Comparison of ENCODE assay signal across 28 cellular contexts in genomic region chr13:75769141-75769905, GRCh38.
DNase-seq lines count a peak whose midpoint lies in the region; ATAC-seq, FAIRE-seq and TF ChIP-seq lines count a peak whose summit lies in the region.
"Had no signal": no experiment of that assay in that cellular context is flagged by ENCODE, and none has a peak within 500 bp of the region (broad histone marks: within the 10 kb centered on the region; RNA-seq: fewer than 3 reads in every experiment).

No MANE protein-coding gene starts in this region.

- H3K9ac ChIP-seq in IMR-90 (ENCODE audit: low read depth, low read length), result no peak overlapping the region; the same call in 1 of the 2 replicates

- H3K4me1 ChIP-seq in IMR-90 (ENCODE audit: control insufficient read depth, insufficient read depth, low read length) (peaks cover 21% of the 10 kb centered on the region), OCI-LY7 (ENCODE audit: insufficient read depth, low read length, poor library complexity, severe bottlenecking) (no peaks in the 10 kb centered on the region)
- H3K4me1 ChIP-seq: HAP-1 had no signal

- peaks cover 17 to 53% of the 10 kb centered on the region in 2 experiments for H3K79me1 ChIP-seq in IMR-90 (ENCODE audit: low read depth in 1 of 2, low read length in 2 of 2)

- POLR2A ChIA-PET in IMR-90 (lab: Charles Lee; ENCODE audit: unreplicated experiment) (no interaction called here), OCI-LY7 (lab: Charles Lee) (interaction anchor here (0.6 kb wide), 2 partner anchors 237 to 606 kb away, joined by 3 to 5 read pairs; no protein-coding TSS in a partner anchor)

- H2BK5ac ChIP-seq in IMR-90 (ENCODE audit: low read depth, low read length, poor library complexity, severe bottlenecking), result peak overlapping the region; percentile 98

- H3K4me2 ChIP-seq in IMR-90 (ENCODE audit: low read depth, low read length) (no peak overlapping the region), OCI-LY7 (ENCODE audit: low read length) (no peak overlapping the region)

- H3K14ac ChIP-seq in IMR-90 (replicated peaks; ENCODE audit: low read depth, low read length), result 0 out of 2 replicates have a peak overlapping the region, but pooled peaks have one; percentile 27

- H3K27me3 Mint-ChIP-seq in osteocyte (ENCODE audit: unreplicated experiment), result no peaks in the 10 kb centered on the region
- H3K27me3 Mint-ChIP-seq: B cell; stimulated activated naive CD8-positive, alpha-beta T cell treated with anti-CD3 and anti-CD28 coated beads, Interleukin-15, Interleukin-2, amounts not matched to agents 100 ng/mL and 50 ng/mL, for 24 hours; T-helper 17 cell had no signal

- H3K27me3 ChIP-seq in IMR-90 (ENCODE audit: control insufficient read depth, insufficient read depth, low read length), result no peaks in the 10 kb centered on the region
- H3K27me3 ChIP-seq: brain microvascular endothelial cell, foreskin keratinocyte, transverse colon had no signal

- H4K8ac ChIP-seq in IMR-90 (ENCODE audit: low read depth in 2 of 2, low read length in 2 of 2), result peak overlapping the region in 1 of 2 experiments; percentile 3; a peak in 1 of 4 replicates

- H3K4me3 ChIP-seq in IMR-90 (ENCODE audit: insufficient read depth, low read depth, low read length) (no peak overlapping the region), fibroblast of villous mesenchyme (ENCODE audit: low read depth, low read length) (no peak overlapping the region), OCI-LY7 (ENCODE audit: low read depth, low read length, poor library complexity, severe bottlenecking) (no peak overlapping the region)
- H3K4me3 ChIP-seq: HAP-1, skin epidermis, transverse colon had no signal

- H3K79me2 ChIP-seq in OCI-LY7 (ENCODE audit: insufficient read depth, low read depth, low read length), result no peaks in the 10 kb centered on the region

- TF ChIP-seq POLR2A in IMR-90 (IDR thresholded peaks at IDR 0.05; ENCODE audit: low read depth, low read length), result no peak

- H2AK9ac ChIP-seq in IMR-90 (replicated peaks; ENCODE audit: low read depth, low read length, poor library complexity), result no peak overlapping the region

- H3K27ac ChIP-seq in IMR-90 (ENCODE audit: insufficient read depth, low read length) (peak overlapping the region; percentile 99; the same call in 1 of the 2 replicates), OCI-LY7 (ENCODE audit: low read depth, low read length, poor library complexity, severe bottlenecking) (no peak overlapping the region)
- H3K27ac ChIP-seq: brain microvascular endothelial cell, skin epidermis, transverse colon, VCaP had no signal

- H3K23ac ChIP-seq in IMR-90 (ENCODE audit: low read depth, low read length), result peak overlapping the region; percentile 74; the same call in 1 of the 2 replicates

- H2BK120ac ChIP-seq in IMR-90 (ENCODE audit: low read depth, low read length), result peak overlapping the region; percentile 48; the same call in 1 of the 2 replicates

- no peaks in the 10 kb centered on the region for H3K9me3 ChIP-seq in IMR-90 (ENCODE audit: control insufficient read depth, insufficient read depth, low read length)
- H3K9me3 ChIP-seq in OCI-LY7 (ENCODE audit: low read length), result no peaks in the 10 kb centered on the region
- H3K9me3 ChIP-seq: Caco-2, HAP-1, transverse colon had no signal

- peak overlapping the region; percentile 24 for H3K27ac Mint-ChIP-seq in osteocyte (ENCODE audit: unreplicated experiment)
- H3K27ac Mint-ChIP-seq: B cell; stimulated activated naive CD8-positive, alpha-beta T cell treated with anti-CD3 and anti-CD28 coated beads, Interleukin-15, Interleukin-2, amounts not matched to agents 100 ng/mL and 50 ng/mL, for 24 hours; T-helper 17 cell had no signal

- H2BK20ac ChIP-seq in IMR-90 (ENCODE audit: low read depth, low read length), result no peak overlapping the region

- H4K5ac ChIP-seq in IMR-90 (ENCODE audit: low read depth, low read length), result peak overlapping the region; percentile 83

- no peaks in the 10 kb centered on the region for H3K9me2 ChIP-seq in OCI-LY7 (ENCODE audit: insufficient read depth, low read length)

- H3K36me3 Mint-ChIP-seq in osteocyte (ENCODE audit: unreplicated experiment), result peaks cover 9% of the 10 kb centered on the region

- no peak for FAIRE-seq in RCC 7860 (lab: Jason Lieb, UNC)

- H3K56ac ChIP-seq in IMR-90 (ENCODE audit: extremely low read depth, insufficient read depth, low read length), result no peak overlapping the region

- ATAC-seq in IMR-90 (ENCODE audit: low read depth), result no peak
- ATAC-seq: foreskin keratinocyte, T-helper 17 cell had no signal

- H3K9me3 Mint-ChIP-seq in osteocyte (ENCODE audit: unreplicated experiment), result peaks cover 5% of the 10 kb centered on the region
- H3K9me3 Mint-ChIP-seq: neural crest cell had no signal

- dilution Hi-C loops in IMR-90 (cut with HindIII; ENCODE audit: low sequenced_read_pairs, unreplicated experiment), result no loop called here

- H4K91ac ChIP-seq in IMR-90 (ENCODE audit: insufficient read depth, low read depth, low read length), result peak overlapping the region; percentile 40

- H3K4me3 Mint-ChIP-seq in osteocyte (ENCODE audit: unreplicated experiment), result no peak overlapping the region
- H3K4me3 Mint-ChIP-seq: B cell; neural crest cell; stimulated activated naive CD8-positive, alpha-beta T cell treated with anti-CD3 and anti-CD28 coated beads, Interleukin-15, Interleukin-2, amounts not matched to agents 100 ng/mL and 50 ng/mL, for 24 hours; T-helper 17 cell had no signal

- H2BK15ac ChIP-seq in IMR-90 (ENCODE audit: low read depth, low read length), result 0 out of 3 replicates have a peak overlapping the region, but pooled peaks have one; percentile 19

- peak overlapping the region; percentile 83 for H3K18ac ChIP-seq in IMR-90 (ENCODE audit: low read depth, low read length)

- peaks cover 78% of the 10 kb centered on the region for H3K4me1 Mint-ChIP-seq in osteocyte (ENCODE audit: unreplicated experiment)
- H3K4me1 Mint-ChIP-seq: neural crest cell had no signal

- intact Hi-C loops in IMR-90 (cut with micrococcal nuclease), result no loop called here
- intact Hi-C loops in OCI-LY7 (cut with micrococcal nuclease; ENCODE audit: unreplicated experiment), result no loop called here

- CTCF ChIA-PET in IMR-90 (lab: Yijun Ruan, JAX) (no interaction called here), OCI-LY7 (lab: Charles Lee; ENCODE audit: unreplicated experiment) (no interaction called here)

- in situ Hi-C loops in IMR-90 (cut with MboI; ENCODE audit: low sequenced_read_pairs), result no loop called here

- H2AFZ ChIP-seq in IMR-90 (replicated peaks; ENCODE audit: low read length, poor library complexity) (no peak overlapping the region), OCI-LY7 (ENCODE audit: low read length) (no peak overlapping the region)

- no peaks in the 10 kb centered on the region; the same call in 1 of the 2 replicates for H3K36me3 ChIP-seq in IMR-90 (ENCODE audit: control insufficient read depth, insufficient read depth, low read length)
- no peaks in the 10 kb centered on the region for H3K36me3 ChIP-seq in OCI-LY7 (ENCODE audit: insufficient read depth, low read length)
- H3K36me3 ChIP-seq: HAP-1, transverse colon had no signal

- H3K4ac ChIP-seq in IMR-90 (ENCODE audit: low read depth, low read length), result peak overlapping the region; percentile 26; the same call in 1 of the 2 replicates

- H4K20me1 ChIP-seq in IMR-90 (ENCODE audit: insufficient read depth, low read length) (peaks cover 66% of the 10 kb centered on the region; the same call in 1 of the 2 replicates), OCI-LY7 (ENCODE audit: insufficient read depth, low read length) (no peaks in the 10 kb centered on the region)

- no peak for TF ChIP-seq RAD21 in IMR-90 (IDR thresholded peaks at IDR 0.05; ENCODE audit: low read length)

- no peak overlapping the region; the same call in 1 of the 2 replicates for H2AK5ac ChIP-seq in IMR-90 (ENCODE audit: low read depth, low read length)

- TF ChIP-seq CTCF in IMR-90 (conservative IDR thresholded peaks at IDR 0.05; ENCODE audit: low read depth, low read length) (no peak), fibroblast of villous mesenchyme (IDR thresholded peaks at IDR 0.05; ENCODE audit: insufficient read depth, low read depth, low read length) (no peak), osteocyte (IDR thresholded peaks at IDR 0.05) (no peak), OCI-LY7 (conservative IDR thresholded peaks at IDR 0.05; ENCODE audit: low read length) (no peak)

- BruUV-seq in IMR-90 (replicated peaks; lab: Mats Ljungman, UMichigan), result no TSS peak
- no TSS peak for BruUV-seq in OCI-LY7 (replicated peaks; lab: Mats Ljungman, UMichigan)

- DNase-seq in EH (ENCODE audit: low read depth) (peak; percentile 77), IMR-90 (no peak), fibroblast of villous mesenchyme (ENCODE audit: low read depth) (peak; percentile 66), osteocyte (ENCODE audit: extremely low spot score, unreplicated experiment) (no peak), OCI-LY7 (ENCODE audit: low spot score) (no peak), RCC 7860 (ENCODE audit: low spot score) (no peak), dedifferentiated amniotic fluid mesenchymal stem cell (ENCODE audit: extremely low spot score) (no peak)
- no peak for DNase-seq in activated CD4-positive, alpha-beta T cell treated with anti-CD3 and anti-CD28 coated beads, Interleukin-2, amount 50 U/mL, for 4 hours
- DNase-seq: activated gamma-delta T cell; brain microvascular endothelial cell; Caco-2; cortex of kidney; DND-41; foreskin keratinocyte; kidney glomerular epithelial cell; NCI-H1105 treated with DMSO at 0.1 percent for 48 hours; NCI-H2171; NCI-H526; SHP77 treated with DMSO at 0.1 percent for 48 hours; stimulated activated CD4-positive, alpha-beta T cell treated with anti-CD3 and anti-CD28 coated beads, Interleukin-2, amount 100 ng/mL, for 48 hours; T-helper 17 cell; transverse colon had no signal

- WGBS in IMR-90 (ENCODE audit: extremely low coverage in 2 of 2, insufficient read length in 1 of 2), 2 experiments, result no CpG with 5 or more reads among the region's 1 CpG

- H3K9me1 ChIP-seq in IMR-90 (ENCODE audit: insufficient read depth, low read length), result peaks cover 3% of the 10 kb centered on the region; the same call in 1 of the 2 replicates

TF ChIP-seq in IMR-90, 13 proteins besides CTCF, POLR2A, EP300 and RAD21 (continues in another document):
- TF ChIP-seq MAFK (IDR thresholded peaks at IDR 0.05; ENCODE audit: low read depth, low read length), result no peak
- no peak for TF ChIP-seq RFX5 (IDR thresholded peaks at IDR 0.05; ENCODE audit: low read depth, low read length)
- no peak for TF ChIP-seq NFE2L2 (IDR thresholded peaks at IDR 0.05; ENCODE audit: low read depth, low read length)
- TF ChIP-seq MAZ (IDR thresholded peaks at IDR 0.05; ENCODE audit: borderline replicate concordance, low read depth, low read length), result no peak
- no peak for TF ChIP-seq MXI1 (IDR thresholded peaks at IDR 0.05; ENCODE audit: borderline replicate concordance, low read depth, low read length)
- no peak for TF ChIP-seq CEBPB (IDR thresholded peaks at IDR 0.05; ENCODE audit: low read depth, low read length)
- TF ChIP-seq FOS (IDR thresholded peaks at IDR 0.05; ENCODE audit: low read depth, low read length), result no peak

Comparison
In these comparisons a context has a peak if more than half of its experiments do, and no peak if none do; other contexts are left out.
1. DNase-seq: peak in EH (single experiment) and fibroblast of villous mesenchyme (single experiment); none in IMR-90 (single experiment), osteocyte (single experiment), activated CD4-positive, alpha-beta T cell treated with anti-CD3 and anti-CD28 coated beads, Interleukin-2, amount 50 U/mL, for 4 hours (0 of 2), OCI-LY7 (single experiment), RCC 7860 (single experiment) and dedifferentiated amniotic fluid mesenchymal stem cell (single experiment).